Comparison of ENCODE assay signal across 1 cellular context in the genomic region with DNA sequence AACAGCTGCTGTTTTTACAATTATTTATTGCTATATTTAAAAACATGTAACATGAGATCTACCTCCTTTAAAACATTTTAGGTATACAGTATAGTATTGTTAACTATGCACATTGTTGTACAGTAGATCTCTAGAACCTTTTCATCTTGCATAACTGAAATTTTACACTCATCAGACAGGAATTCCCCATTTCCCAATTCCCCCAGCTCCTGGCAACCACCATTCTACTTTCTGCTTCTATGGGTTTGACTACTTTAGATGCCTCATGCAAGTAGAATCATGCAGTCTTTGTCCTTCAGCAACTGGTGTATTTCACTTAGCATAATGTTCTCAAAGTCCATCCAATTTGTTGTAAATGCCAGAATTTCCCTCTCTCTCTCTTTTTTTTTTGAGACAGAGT.
TF ChIP-seq lines count a peak whose summit lies in the region.

No MANE protein-coding gene starts in this region.

TF ChIP-seq in WTC11, 78 proteins besides CTCF, POLR2A, EP300 and RAD21 (continued from another document):
- TF ChIP-seq, protein P1, sequence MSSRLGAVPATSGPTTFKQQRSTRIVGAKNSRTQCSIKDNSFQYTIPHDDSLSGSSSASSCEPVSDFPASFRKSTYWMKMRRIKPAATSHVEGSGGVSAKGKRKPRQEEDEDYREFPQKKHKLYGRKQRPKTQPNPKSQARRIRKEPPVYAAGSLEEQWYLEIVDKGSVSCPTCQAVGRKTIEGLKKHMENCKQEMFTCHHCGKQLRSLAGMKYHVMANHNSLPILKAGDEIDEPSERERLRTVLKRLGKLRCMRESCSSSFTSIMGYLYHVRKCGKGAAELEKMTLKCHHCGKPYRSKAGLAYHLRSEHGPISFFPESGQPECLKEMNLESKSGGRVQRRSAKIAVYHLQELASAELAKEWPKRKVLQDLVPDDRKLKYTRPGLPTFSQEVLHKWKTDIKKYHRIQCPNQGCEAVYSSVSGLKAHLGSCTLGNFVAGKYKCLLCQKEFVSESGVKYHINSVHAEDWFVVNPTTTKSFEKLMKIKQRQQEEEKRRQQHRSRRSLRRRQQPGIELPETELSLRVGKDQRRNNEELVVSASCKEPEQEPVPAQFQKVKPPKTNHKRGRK (CRISPR knock-in tag; IDR thresholded peaks at IDR 0.05; ENCODE audit: borderline replicate concordance): no peak
- TF ChIP-seq JAZF1 (CRISPR knock-in tag; IDR thresholded peaks at IDR 0.05): no peak
- no peak for TF ChIP-seq ZNF121 (CRISPR knock-in tag; IDR thresholded peaks at IDR 0.05)
- no peak for TF ChIP-seq EMX1 (CRISPR knock-in tag; IDR thresholded peaks at IDR 0.05)
- TF ChIP-seq, protein P2, sequence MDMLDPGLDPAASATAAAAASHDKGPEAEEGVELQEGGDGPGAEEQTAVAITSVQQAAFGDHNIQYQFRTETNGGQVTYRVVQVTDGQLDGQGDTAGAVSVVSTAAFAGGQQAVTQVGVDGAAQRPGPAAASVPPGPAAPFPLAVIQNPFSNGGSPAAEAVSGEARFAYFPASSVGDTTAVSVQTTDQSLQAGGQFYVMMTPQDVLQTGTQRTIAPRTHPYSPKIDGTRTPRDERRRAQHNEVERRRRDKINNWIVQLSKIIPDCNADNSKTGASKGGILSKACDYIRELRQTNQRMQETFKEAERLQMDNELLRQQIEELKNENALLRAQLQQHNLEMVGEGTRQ (CRISPR knock-in tag; IDR thresholded peaks at IDR 0.05): no peak
- TF ChIP-seq ZNF263 (CRISPR knock-in tag; IDR thresholded peaks at IDR 0.05; ENCODE audit: low read depth): no peak
- no peak for TF ChIP-seq OVOL2 (CRISPR knock-in tag; IDR thresholded peaks at IDR 0.05; ENCODE audit: borderline replicate concordance)
